In the genomic region with DNA sequence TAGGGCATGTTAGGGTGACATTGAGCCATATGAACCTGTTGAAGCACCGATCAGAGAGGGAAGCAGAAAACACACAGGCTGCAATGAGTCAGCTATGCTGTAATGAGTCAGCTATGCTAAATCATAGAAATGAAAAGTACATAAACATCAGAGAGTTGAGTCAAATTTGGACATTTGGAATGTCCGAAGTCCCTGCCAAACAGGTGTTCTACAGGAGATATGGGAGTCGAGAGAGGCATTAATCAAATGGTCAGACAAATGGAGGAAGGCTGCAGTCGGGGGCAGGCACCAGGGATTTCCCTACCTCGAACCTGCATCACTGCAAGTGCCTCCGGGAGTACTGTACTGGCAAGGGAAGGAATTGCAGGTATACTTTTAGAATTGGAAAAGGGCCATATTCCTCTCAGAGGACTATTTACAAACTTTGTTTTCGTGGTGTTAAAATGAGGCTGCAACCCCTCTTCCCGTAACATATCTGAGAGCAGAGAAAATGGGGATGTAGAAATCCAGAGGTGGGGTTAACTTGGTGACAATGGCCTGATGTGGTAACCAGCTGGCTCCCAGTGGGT, we compare ENCODE assay signal across 8 cellular contexts. TPM values are rescaled to one million over a fixed set of nuclear protein-coding genes. Genes with fewer than 3 reads are reported as not detected.
DNase-seq lines count a peak whose midpoint lies in the region; ATAC-seq and TF ChIP-seq lines count a peak whose summit lies in the region.

No MANE protein-coding gene starts in this region.

- no peak for DNase-seq in activated T-cell treated with anti-CD3 and anti-CD28 coated beads, Interleukin-2, amount 50 U/mL, for 4 hours
- no peak for DNase-seq in activated T-cell treated with anti-CD3 and anti-CD28 coated beads, Interleukin-2, amount 50 U/mL, for 1 hour
- DNase-seq in NCI-H69 (lab: John Stamatoyannopoulos, UW), result peak; percentile 28
- DNase-seq in central memory CD8-positive, alpha-beta T cell (ENCODE audit: low spot score in 2 of 2), result no peak
- DNase-seq in stimulated activated effector memory CD8-positive, alpha-beta T cell treated with anti-CD3 and anti-CD28 coated beads, Interleukin-12 subunit alpha, Interleukin-12 subunit beta, amount 100 ng/mL, for 72 hours (ENCODE audit: low spot score in 2 of 2), result no peak
- DNase-seq in NCI-H2081 treated with DMSO at 0.1 percent for 48 hours (lab: John Stamatoyannopoulos, UW), result no peak
- no peak for DNase-seq in osteocyte (ENCODE audit: extremely low spot score, unreplicated experiment)

- H3K4me3 Mint-ChIP-seq in activated T-cell treated with anti-CD3 and anti-CD28 coated beads, Interleukin-2, amount 50 U/mL, for 4 hours, result peak overlapping the region; percentile 55
- H3K4me3 Mint-ChIP-seq in central memory CD8-positive, alpha-beta T cell, result peak overlapping the region; percentile 6
- peak overlapping the region; percentile 50 for H3K4me3 Mint-ChIP-seq in stimulated activated effector memory CD8-positive, alpha-beta T cell treated with anti-CD3 and anti-CD28 coated beads, Interleukin-12 subunit alpha, Interleukin-12 subunit beta, amount 100 ng/mL, for 72 hours
- no peak overlapping the region for H3K4me3 Mint-ChIP-seq in osteocyte (ENCODE audit: unreplicated experiment)

- no peaks in the 10 kb centered on the region for H3K27me3 Mint-ChIP-seq in activated T-cell treated with anti-CD3 and anti-CD28 coated beads, Interleukin-2, amount 50 U/mL, for 4 hours (ENCODE audit: low read depth)
- peaks cover 14% of the 10 kb centered on the region for H3K27me3 Mint-ChIP-seq in central memory CD8-positive, alpha-beta T cell
- peaks cover 13% of the 10 kb centered on the region for H3K27me3 Mint-ChIP-seq in osteocyte (ENCODE audit: unreplicated experiment)

- no peaks in the 10 kb centered on the region for H3K9me3 Mint-ChIP-seq in activated T-cell treated with anti-CD3 and anti-CD28 coated beads, Interleukin-2, amount 50 U/mL, for 4 hours
- H3K9me3 Mint-ChIP-seq in central memory CD8-positive, alpha-beta T cell, result no peaks in the 10 kb centered on the region
- H3K9me3 Mint-ChIP-seq in stimulated activated effector memory CD8-positive, alpha-beta T cell treated with anti-CD3 and anti-CD28 coated beads, Interleukin-12 subunit alpha, Interleukin-12 subunit beta, amount 100 ng/mL, for 72 hours, result no peaks in the 10 kb centered on the region
- no peaks in the 10 kb centered on the region for H3K9me3 Mint-ChIP-seq in osteocyte (ENCODE audit: unreplicated experiment)

- ATAC-seq in activated T-cell treated with anti-CD3 and anti-CD28 coated beads, Interleukin-2, amount 50 U/mL, for 4 hours, result peak; percentile 90 to 92
- peak; percentile 71 for ATAC-seq in HG02588 (IDR thresholded peaks at IDR 0.05; ENCODE audit: unreplicated experiment)
- peak; percentile 25 for ATAC-seq in central memory CD8-positive, alpha-beta T cell (replicated peaks; ENCODE audit: extremely low read depth, poor library complexity, severe bottlenecking)
- ATAC-seq in stimulated activated effector memory CD8-positive, alpha-beta T cell treated with anti-CD3 and anti-CD28 coated beads, Interleukin-12 subunit alpha, Interleukin-12 subunit beta, amount 100 ng/mL, for 72 hours, result peak; percentile 95

- TF ChIP-seq CTCF in osteocyte (IDR thresholded peaks at IDR 0.05), result no peak

- H3K36me3 Mint-ChIP-seq in activated T-cell treated with anti-CD3 and anti-CD28 coated beads, Interleukin-2, amount 50 U/mL, for 4 hours (ENCODE audit: insufficient read depth), result no peaks in the 10 kb centered on the region
- H3K36me3 Mint-ChIP-seq in central memory CD8-positive, alpha-beta T cell (ENCODE audit: insufficient read depth), result no peaks in the 10 kb centered on the region
- H3K36me3 Mint-ChIP-seq in stimulated activated effector memory CD8-positive, alpha-beta T cell treated with anti-CD3 and anti-CD28 coated beads, Interleukin-12 subunit alpha, Interleukin-12 subunit beta, amount 100 ng/mL, for 72 hours, result no peaks in the 10 kb centered on the region
- no peaks in the 10 kb centered on the region for H3K36me3 Mint-ChIP-seq in osteocyte (ENCODE audit: unreplicated experiment)

- H3K27ac Mint-ChIP-seq in central memory CD8-positive, alpha-beta T cell (ENCODE audit: low read depth), result peak overlapping the region; percentile 61
- peak overlapping the region; percentile 17 for H3K27ac Mint-ChIP-seq in stimulated activated effector memory CD8-positive, alpha-beta T cell treated with anti-CD3 and anti-CD28 coated beads, Interleukin-12 subunit alpha, Interleukin-12 subunit beta, amount 100 ng/mL, for 72 hours
- no peak overlapping the region for H3K27ac Mint-ChIP-seq in osteocyte (ENCODE audit: unreplicated experiment)

- peaks cover 34% of the 10 kb centered on the region for H3K4me1 Mint-ChIP-seq in activated T-cell treated with anti-CD3 and anti-CD28 coated beads, Interleukin-2, amount 50 U/mL, for 4 hours (ENCODE audit: low read depth)
- peaks cover 13% of the 10 kb centered on the region for H3K4me1 Mint-ChIP-seq in central memory CD8-positive, alpha-beta T cell
- peaks cover 23% of the 10 kb centered on the region for H3K4me1 Mint-ChIP-seq in stimulated activated effector memory CD8-positive, alpha-beta T cell treated with anti-CD3 and anti-CD28 coated beads, Interleukin-12 subunit alpha, Interleukin-12 subunit beta, amount 100 ng/mL, for 72 hours
- peaks cover 5% of the 10 kb centered on the region for H3K4me1 Mint-ChIP-seq in osteocyte (ENCODE audit: unreplicated experiment)

RNA-seq across cellular contexts. Expression of gene ZC3HAV1, which starts 8.8 kb away (rescaled TPM):
- 10 to 100 TPM; 78.5 to 93.0 (median 82.4) TPM for total RNA-seq in activated T-cell treated with anti-CD3 and anti-CD28 coated beads, Interleukin-2, amount 50 U/mL, for 4 hours
- 42.7 and 43.0 TPM in 2 replicates for total RNA-seq in osteocyte

Comparison
In these comparisons a context has a peak if more than half of its experiments do, and no peak if none do; other contexts are left out.
1. ATAC-seq: peak in every context shown above with its lines; median percentile 95 in stimulated activated effector memory CD8-positive, alpha-beta T cell treated with anti-CD3 and anti-CD28 coated beads, Interleukin-12 subunit alpha, Interleukin-12 subunit beta, amount 100 ng/mL, for 72 hours; 91 in activated T-cell treated with anti-CD3 and anti-CD28 coated beads, Interleukin-2, amount 50 U/mL, for 4 hours; 71 in HG02588; 25 in central memory CD8-positive, alpha-beta T cell.